23 cellular contexts compared by ENCODE assay signal in genomic region chr3:77079988-77080585, GRCh38. TPM values are rescaled to one million over a fixed set of nuclear protein-coding genes. Genes with fewer than 3 reads are reported as not detected.
DNase-seq lines count a peak whose midpoint lies in the region; ATAC-seq, FAIRE-seq and TF ChIP-seq lines count a peak whose summit lies in the region.
"Had no signal": no experiment of that assay in that cellular context is flagged by ENCODE, and none has a peak within 500 bp of the region (broad histone marks: within the 10 kb centered on the region; RNA-seq: fewer than 3 reads in every experiment).

No MANE protein-coding gene starts in this region.

- no peak for TF ChIP-seq RAD21 in K562 (CRISPR knock-in tag; conservative IDR thresholded peaks at IDR 0.05 in 1 of 2, IDR thresholded peaks at IDR 0.05 in 1 of 2)

- H2BK5ac ChIP-seq in mesendoderm (ENCODE audit: low read length) = no peak overlapping the region

- H4K20me1 ChIP-seq in K562 (replicated peaks; ENCODE audit: control insufficient read depth, insufficient read depth, low read length) = no peaks in the 10 kb centered on the region
- H4K20me1 ChIP-seq: BLaER1 had no signal

- H3K9ac ChIP-seq in K562 (ENCODE audit: insufficient read depth in 1 of 2, low read depth in 2 of 2, low read length in 2 of 2) (no peak overlapping the region; a peak in 1 of 4 replicates), mesendoderm (ENCODE audit: low read length) (no peak overlapping the region)
- H3K9ac ChIP-seq: BLaER1 had no signal

- H4K5ac ChIP-seq in mesendoderm (ENCODE audit: low read length) = no peak overlapping the region

- TF ChIP-seq POLR2A in K562 (conservative IDR thresholded peaks at IDR 0.05) (no peak), H54 (IDR thresholded peaks at IDR 0.05; ENCODE audit: low read depth, low read length) (no peak)

- no peaks in the 10 kb centered on the region for H3K9me3 ChIP-seq in K562 (replicated peaks; ENCODE audit: control insufficient read depth, insufficient read depth, low read depth, low read length)
- H3K9me3 ChIP-seq: BLaER1, right lobe of liver, SJCRH30 had no signal

- 13% methylated on average over 12 of the region's 12 CpGs for WGBS in K562 (ENCODE audit: insufficient coverage, low coverage, missing lambda C conversion rate)
- no CpG with 5 or more reads among the region's 12 CpGs for WGBS in mesendoderm (ENCODE audit: extremely low coverage, insufficient coverage, low lambda C conversion rate)

- no peak for FAIRE-seq in K562 (lab: Jason Lieb, UNC)
- no peak for FAIRE-seq in H54 (lab: Jason Lieb, UNC)
- FAIRE-seq: bronchial epithelial cell had no signal

- H3K27me3 ChIP-seq in H7 (ENCODE audit: control insufficient read depth, insufficient read depth, low read length) = no peaks in the 10 kb centered on the region
- no peaks in the 10 kb centered on the region for H3K27me3 ChIP-seq in K562 (ENCODE audit: control insufficient read depth in 2 of 2, insufficient read depth in 2 of 2, low read length in 2 of 2)
- no peaks in the 10 kb centered on the region for H3K27me3 ChIP-seq in mesendoderm (ENCODE audit: insufficient read depth, low read length, poor library complexity)
- H3K27me3 ChIP-seq: BLaER1, right lobe of liver, SJCRH30 had no signal

- peak; percentile 7 for DNase-seq in H7
- DNase-seq in NCI-H524 (lab: John Stamatoyannopoulos, UW) = peak; percentile 92 to 98
- DNase-seq in K562 (ENCODE audit: extremely low read depth in 1 of 4, low spot score in 3 of 4) = no peak
- DNase-seq in mesendoderm = peak; percentile 14
- DNase-seq in H54 (ENCODE audit: insufficient read length, low spot score) = no peak
- DNase-seq: activated CD8-positive, alpha-beta T cell treated with anti-CD3 and anti-CD28 coated beads, Interleukin-2, amount 10 ng/mL, durations not matched to agents 7 days and 5 days; DMS79; GF-D8; KG1; NCI-H1417; NCI-H526; right lobe of liver; SJCRH30; stimulated activated CD4-positive, alpha-beta T cell treated with anti-CD3 and anti-CD28 coated beads, Interleukin-2, amount 100 ng/mL, for 48 hours; trophoblast cell had no signal

- H2AFZ ChIP-seq in K562 (ENCODE audit: low read depth, low read length) = peak overlapping the region; percentile 66

- H3K4ac ChIP-seq in mesendoderm (ENCODE audit: low read depth, low read length) = no peak overlapping the region

- H3K27ac ChIP-seq in K562 (ENCODE audit: extremely low read depth, low read depth, low read length) (no peak overlapping the region), mesendoderm (ENCODE audit: low read depth, low read length) (no peak overlapping the region)
- H3K27ac ChIP-seq: BLaER1, right lobe of liver, SJCRH30 had no signal

- no peak overlapping the region for H3K18ac ChIP-seq in mesendoderm (ENCODE audit: low read length)

- no TSS peak for BruUV-seq in K562 (replicated peaks; lab: Mats Ljungman, UMichigan)

- TF ChIP-seq CTCF in K562 (IDR thresholded peaks at IDR 0.05 in 2 of 3, conservative IDR thresholded peaks at IDR 0.05 in 1 of 3; ENCODE audit: insufficient read depth in 2 of 3, low read depth in 1 of 3, low read length in 3 of 3) = no peak

- H3K4me3 ChIP-seq in H7 (ENCODE audit: insufficient read depth, low read depth, low read length) (no peak overlapping the region), K562 (no peak overlapping the region), mesendoderm (ENCODE audit: low read length) (no peak overlapping the region)
- H3K4me3 ChIP-seq: BLaER1, right lobe of liver, SJCRH30 had no signal

- peak overlapping the region; percentile 53 for H3K4me2 ChIP-seq in K562 (ENCODE audit: insufficient read depth, low read length)
- no peak overlapping the region for H3K4me2 ChIP-seq in mesendoderm (ENCODE audit: low read length)
- H3K4me2 ChIP-seq: BLaER1 had no signal

- H3K79me2 ChIP-seq in K562 (ENCODE audit: control insufficient read depth, insufficient read depth, low read length) (no peaks in the 10 kb centered on the region), mesendoderm (ENCODE audit: control insufficient read depth, insufficient read depth, low read length) (no peaks in the 10 kb centered on the region)

- H3K36me3 ChIP-seq in H7 (replicated peaks; ENCODE audit: control insufficient read depth, insufficient read depth, low read length) (no peaks in the 10 kb centered on the region), K562 (ENCODE audit: control insufficient read depth, insufficient read depth, low read length) (no peaks in the 10 kb centered on the region), mesendoderm (ENCODE audit: control insufficient read depth, insufficient read depth, low read length) (no peaks in the 10 kb centered on the region)
- H3K36me3 ChIP-seq: BLaER1, right lobe of liver, SJCRH30 had no signal

- H2BK120ac ChIP-seq in mesendoderm (ENCODE audit: low read depth, low read length) = no peak overlapping the region

- POLR2A ChIA-PET in K562 (lab: Yijun Ruan, JAX) = no interaction called here

- no peaks in the 10 kb centered on the region for H3K9me1 ChIP-seq in K562 (ENCODE audit: control insufficient read depth, insufficient read depth, low read length)

- H4K8ac ChIP-seq in mesendoderm (ENCODE audit: low read depth, low read length) = no peak overlapping the region

- in situ Hi-C loops in K562 (cut with MboI) = no loop called here

- no peak overlapping the region for H3K23ac ChIP-seq in mesendoderm (ENCODE audit: low read length)

- CTCF ChIA-PET in K562 (lab: Yijun Ruan, JAX; ENCODE audit: low intra/inter-chr PET ratio) = no interaction called here

- H2BK15ac ChIP-seq in mesendoderm (replicated peaks; ENCODE audit: low read depth) = no peak overlapping the region

- H3K79me1 ChIP-seq in mesendoderm (ENCODE audit: low read length) = no peaks in the 10 kb centered on the region

- ATAC-seq in K562 = peak; percentile 48; the same call in 1 of the 3 replicates
- no peak for ATAC-seq in GM21367 (IDR thresholded peaks at IDR 0.05; ENCODE audit: unreplicated experiment)
- no peak for ATAC-seq in GM19467 (IDR thresholded peaks at IDR 0.05; ENCODE audit: unreplicated experiment)
- ATAC-seq: activated CD8-positive, alpha-beta T cell treated with anti-CD3 and anti-CD28 coated beads, Interleukin-2, amount 10 ng/mL, durations not matched to agents 7 days and 5 days; activated naive CD4-positive, alpha-beta T cell treated with anti-CD3 and anti-CD28 coated beads, Interleukin-2, amount 50 U/mL, for 72 hours; right lobe of liver had no signal

- TF ChIP-seq EP300 in K562 (IDR thresholded peaks at IDR 0.05; ENCODE audit: low read length) = no peak

- H3K56ac ChIP-seq in mesendoderm (ENCODE audit: low read length) = no peak overlapping the region

- intact Hi-C loops in K562 (cut with micrococcal nuclease) = no loop called here

- H2AK5ac ChIP-seq in mesendoderm (ENCODE audit: low read length) = no peak overlapping the region

- H3K4me1 ChIP-seq in K562 (replicated peaks in 1 of 2; ENCODE audit: control insufficient read depth in 2 of 2, insufficient read depth in 2 of 2, low read length in 2 of 2) (no peaks in the 10 kb centered on the region), mesendoderm (ENCODE audit: control insufficient read depth, low read depth, low read length) (no peaks in the 10 kb centered on the region)
- H3K4me1 ChIP-seq: BLaER1, right lobe of liver, SJCRH30 had no signal

TF ChIP-seq in K562, 482 proteins besides CTCF, POLR2A, EP300 and RAD21 (continues in another document):
- TF ChIP-seq, protein P1, sequence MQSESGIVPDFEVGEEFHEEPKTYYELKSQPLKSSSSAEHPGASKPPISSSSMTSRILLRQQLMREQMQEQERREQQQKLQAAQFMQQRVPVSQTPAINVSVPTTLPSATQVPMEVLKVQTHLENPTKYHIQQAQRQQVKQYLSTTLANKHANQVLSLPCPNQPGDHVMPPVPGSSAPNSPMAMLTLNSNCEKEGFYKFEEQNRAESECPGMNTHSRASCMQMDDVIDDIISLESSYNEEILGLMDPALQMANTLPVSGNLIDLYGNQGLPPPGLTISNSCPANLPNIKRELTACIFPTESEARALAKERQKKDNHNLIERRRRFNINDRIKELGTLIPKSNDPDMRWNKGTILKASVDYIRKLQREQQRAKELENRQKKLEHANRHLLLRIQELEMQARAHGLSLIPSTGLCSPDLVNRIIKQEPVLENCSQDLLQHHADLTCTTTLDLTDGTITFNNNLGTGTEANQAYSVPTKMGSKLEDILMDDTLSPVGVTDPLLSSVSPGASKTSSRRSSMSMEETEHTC (IDR thresholded peaks at IDR 0.05) = no peak
- TF ChIP-seq, protein P2, sequence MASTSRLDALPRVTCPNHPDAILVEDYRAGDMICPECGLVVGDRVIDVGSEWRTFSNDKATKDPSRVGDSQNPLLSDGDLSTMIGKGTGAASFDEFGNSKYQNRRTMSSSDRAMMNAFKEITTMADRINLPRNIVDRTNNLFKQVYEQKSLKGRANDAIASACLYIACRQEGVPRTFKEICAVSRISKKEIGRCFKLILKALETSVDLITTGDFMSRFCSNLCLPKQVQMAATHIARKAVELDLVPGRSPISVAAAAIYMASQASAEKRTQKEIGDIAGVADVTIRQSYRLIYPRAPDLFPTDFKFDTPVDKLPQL (IDR thresholded peaks at IDR 0.05; ENCODE audit: extremely low read depth, insufficient read length) = no peak

RNA-seq across cellular contexts. Expression of gene ROBO2, which starts 40.2 kb away (rescaled TPM):
- 4.4 and 8.3 TPM in 2 replicates for total RNA-seq in H7 (2014; rRNA removed; shearing (Covaris generic))
- 4.3 and 4.7 TPM in 2 replicates for total RNA-seq in K562 (2011; cell fraction: chromatin; rRNA removed; ENCODE audit: low replicate concordance)
- 2.9 and 4.5 TPM in 2 replicates for total RNA-seq in K562 (2011; cell fraction: nucleolus; rRNA removed)
- total RNA-seq in K562 (2011; cell fraction: nucleoplasm; rRNA removed) = 3.0 and 3.7 TPM in 2 replicates
- total RNA-seq in K562 (2014; rRNA removed) (2.6 and 2.9 TPM in 2 replicates), K562 (2014; rRNA removed; fragmentation: Illumina TruSeq; extraction: Trizol) (1.6 and 2.1 TPM in 2 replicates), K562 (2015; rRNA removed; fragmentation: Illumina TruSeq; extraction: Trizol) (2.7 and 3.0 TPM in 2 replicates), K562 (2021) (1.7 and 1.9 TPM in 2 replicates)
- polyA plus RNA-seq in K562 (2011; rRNA removed) (2.4 and 3.2 TPM in 2 replicates), K562 (2014; fragmentation: Illumina TruSeq; extraction: Trizol) (2.4 and 2.6 TPM in 2 replicates), K562 (2014; fragmentation: Nextera tagmentation; extraction: Ambion mirVana) (under 1 TPM; 0.84 TPM), K562 (2014; rRNA removed) (0.97 and 1.1 TPM in 2 replicates)
- polyA plus RNA-seq in K562 (2011; cell fraction: cytosol; rRNA removed) = 1.3 and 1.7 TPM in 2 replicates
- 4.9 and 5.8 TPM in 2 replicates for polyA plus RNA-seq in K562 (2011; cell fraction: nucleus; rRNA removed)
- 2.5 and 2.8 TPM in 2 replicates for polyA plus RNA-seq in K562 (2012)
- polyA minus RNA-seq in K562 (2011; rRNA and poly(A)+ RNA removed) = 6.4 and 6.8 TPM in 2 replicates
- polyA minus RNA-seq in K562 (2011; cell fraction: cytosol; rRNA and poly(A)+ RNA removed) = 3.1 and 6.4 TPM in 2 replicates
- polyA minus RNA-seq in K562 (2011; cell fraction: nucleus; rRNA and poly(A)+ RNA removed) = 8.9 and 9.6 TPM in 2 replicates
- polyA plus RNA-seq in mesendoderm (2013, experiment 1 of 2) = 0.81 TPM
- 0.74 TPM for polyA plus RNA-seq in mesendoderm (2013, experiment 2 of 2)
- total RNA-seq: activated CD8-positive, alpha-beta T cell treated with anti-CD3 and anti-CD28 coated beads, Interleukin-2, amount 10 ng/mL, durations not matched to agents 7 days and 5 days; activated naive CD4-positive, alpha-beta T cell treated with anti-CD3 and anti-CD28 coated beads, Interleukin-2, amount 50 U/mL, for 72 hours; activated T-helper 2 cell treated with anti-CD3 and anti-CD28 coated beads, Interferon-gamma antibody, Interleukin-2, Interleukin-4, amounts not matched to agents 10 μg/mL and 5 μg/mL and 100 μg/mL, durations not matched to agents 14 hours and 24 hours and 36 hours; lung microvascular endothelial cell; RPMI7951 had no signal

Comparison
In these comparisons a context has a peak if more than half of its experiments do, and no peak if none do; other contexts are left out.
1. DNase-seq: peak in H7 (single experiment), NCI-H524 (2 of 2) and mesendoderm (single experiment); none in K562 (0 of 4) and H54 (single experiment).